In the genomic region with DNA sequence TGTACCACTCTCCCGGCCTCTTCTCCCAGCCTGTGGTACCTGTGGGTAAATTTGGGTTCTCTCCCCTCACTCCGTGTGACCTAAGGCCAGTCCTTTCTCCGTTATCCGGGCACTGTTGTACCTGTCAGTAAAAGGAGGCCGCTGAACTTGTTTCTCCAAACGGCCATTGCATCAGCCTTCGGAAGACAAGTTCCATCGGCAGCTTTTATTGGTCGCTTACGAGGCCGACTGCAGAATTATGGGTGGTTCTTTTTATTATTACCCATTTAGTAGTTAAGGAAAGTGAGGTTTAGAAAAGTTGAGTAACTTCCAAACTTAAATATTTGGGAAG, we compare ENCODE assay signal across 8 cellular contexts. TPM values are rescaled to one million over a fixed set of nuclear protein-coding genes. Genes with fewer than 3 reads are reported as not detected.
DNase-seq lines count a peak whose midpoint lies in the region; ATAC-seq and TF ChIP-seq lines count a peak whose summit lies in the region.

No MANE protein-coding gene starts in this region.

- peak overlapping the region; percentile 99 for H3K4me3 ChIP-seq in HFF-Myc (replicated peaks; ENCODE audit: low read depth, low read length)
- H3K4me3 ChIP-seq in RWPE2 (ENCODE audit: severe bottlenecking) = peak overlapping the region; percentile 78
- peak overlapping the region; percentile 64 to 98 (median 89) for H3K4me3 ChIP-seq in dorsolateral prefrontal cortex
- H3K4me3 ChIP-seq in aorta (ENCODE audit: low read length in 2 of 2) = peak overlapping the region; percentile 3 to 44

- TF ChIP-seq CTCF in HFF-Myc (IDR thresholded peaks at IDR 0.05; ENCODE audit: low read depth, low read length, missing control alignments) (no peak), RWPE2 (IDR thresholded peaks at IDR 0.05; ENCODE audit: poor library complexity, severe bottlenecking) (no peak), dorsolateral prefrontal cortex (IDR thresholded peaks at IDR 0.05 in 54 of 56, conservative IDR thresholded peaks at IDR 0.05 in 2 of 56; ENCODE audit: low read depth in 1 of 56, partially characterized antibody in 56 of 56) (no peak)

- TF ChIP-seq POLR2A in GM18505 (IDR thresholded peaks at IDR 0.05; ENCODE audit: borderline replicate concordance, extremely low read depth, insufficient read depth, insufficient read length) = no peak

- no peaks in the 10 kb centered on the region for H3K4me1 ChIP-seq in ES-I3 (ENCODE audit: insufficient read depth, low read length)
- H3K4me1 ChIP-seq in RWPE2 (ENCODE audit: insufficient read depth, poor library complexity, severe bottlenecking) = peaks cover 15% of the 10 kb centered on the region
- H3K4me1 ChIP-seq in aorta (ENCODE audit: control insufficient read depth in 1 of 2, insufficient read depth in 2 of 2, low read length in 2 of 2) = no peaks in the 10 kb centered on the region

- H3K27me3 ChIP-seq in RWPE2 (ENCODE audit: insufficient read depth, poor library complexity, severe bottlenecking) (no peaks in the 10 kb centered on the region), dorsolateral prefrontal cortex (peaks cover 0 to 16% (median 0%) of the 10 kb centered on the region in 45 donors), aorta (ENCODE audit: control insufficient read depth in 1 of 2, insufficient read depth in 2 of 2, low read length in 1 of 2) (no peaks in the 10 kb centered on the region)

- H3K9ac ChIP-seq in ES-I3 (ENCODE audit: low read depth, low read length) = peak overlapping the region; percentile 92

- 0 to 1% methylated on average over 11 of the region's 11 CpGs for WGBS in aorta, 2 donors

- ATAC-seq in RWPE2 (ENCODE audit: low read depth) (peak; percentile 3; the same call in 1 of the 3 replicates), aorta (ENCODE audit: low FRiP score) (no peak), GM18505 (IDR thresholded peaks at IDR 0.05; ENCODE audit: unreplicated experiment) (no peak)

- no peak for DNase-seq in HFF-Myc (ENCODE audit: extremely low read depth, low read depth)
- DNase-seq in RWPE2 (ENCODE audit: low spot score) = no peak
- no peak for DNase-seq in dorsolateral prefrontal cortex
- DNase-seq in midbrain (lab: John Stamatoyannopoulos, UW) = peak; percentile 16
- DNase-seq in aorta = no peak
- DNase-seq in epidermal melanocyte (ENCODE audit: insufficient read length, low spot score) = no peak

- H3K27ac ChIP-seq in RWPE2 (ENCODE audit: poor library complexity, severe bottlenecking) (peak overlapping the region; percentile 40), dorsolateral prefrontal cortex (peak overlapping the region in 56 of 59 donors; percentile 34 to 94 (median 84)), aorta (ENCODE audit: low read depth in 1 of 2, low read length in 2 of 2) (no peak overlapping the region)

- intact Hi-C loops in dorsolateral prefrontal cortex (cut with DNase I) = loop anchor here (1.0 to 5.0 kb wide), 4 partner anchors 11 to 656 kb away; partner anchors contain the start of genes HMGXB3 (in 1 of the 2), PCYOX1L (in 1 of the 2) and TIGD6 (in 1 of the 2)
- intact Hi-C loops in aorta (cut with DNase I) = no loop called here

- H3K36me3 ChIP-seq in ES-I3 (ENCODE audit: insufficient read depth, low read length) (peaks cover 27% of the 10 kb centered on the region), RWPE2 (ENCODE audit: low read depth) (peaks cover 45% of the 10 kb centered on the region), aorta (ENCODE audit: control insufficient read depth in 1 of 2, insufficient read depth in 2 of 2, low read length in 1 of 2) (peaks cover 4 to 7% of the 10 kb centered on the region in 2 donors)

- H3K9me3 ChIP-seq in ES-I3 (ENCODE audit: control insufficient read depth, insufficient read depth, low read length) = no peaks in the 10 kb centered on the region
- H3K9me3 ChIP-seq in RWPE2 (ENCODE audit: severe bottlenecking) = no peaks in the 10 kb centered on the region
- no peaks in the 10 kb centered on the region for H3K9me3 ChIP-seq in aorta (ENCODE audit: control insufficient read depth, low read length)

RNA-seq across cellular contexts. Expression of gene GRPEL2, which starts 0.6 kb away (rescaled TPM):
- total RNA-seq in dorsolateral prefrontal cortex (10 to 100 TPM in 119 of 120 experiments, 1 to 10 TPM in 1; 9.0 to 25.3 (median 17.3) TPM), aorta (10 to 100 TPM; 11.4 to 12.9 TPM)
- 1 to 10 TPM; 1.6 to 3.7 TPM for polyA plus RNA-seq in aorta

RNA-seq across cellular contexts. Expression of gene PCYOX1L, which starts 12.0 kb away (rescaled TPM):
- 10 to 100 TPM in 116 of 120 experiments, 1 to 10 TPM in 4; 7.2 to 29.4 (median 19.2) TPM for total RNA-seq in dorsolateral prefrontal cortex
- total RNA-seq in aorta = 1 to 10 TPM; 3.1 to 9.2 TPM
- polyA plus RNA-seq in aorta = 1 to 10 TPM; 3.1 to 5.3 TPM

RNA-seq across cellular contexts. Expression of gene IL17B, which starts 33.2 kb away (rescaled TPM):
- total RNA-seq in dorsolateral prefrontal cortex (1 to 10 TPM in 1 of 120 experiments, under 1 TPM in 1, not detected in 118; 0.68 to 1.3 TPM), aorta (10 to 100 TPM in 1 of 2 donors, 1 to 10 TPM in 1; 2.8 to 18.0 TPM)
- polyA plus RNA-seq in aorta = 1 to 10 TPM; 7.6 to 9.0 TPM

Comparison
In these comparisons a context has a peak if more than half of its experiments do, and no peak if none do; other contexts are left out.
1. H3K4me3 ChIP-seq: peak in every context shown above with its lines; median percentile 99 in HFF-Myc; 89 in dorsolateral prefrontal cortex; 78 in RWPE2; 24 in aorta.
2. H3K27ac ChIP-seq: peak in RWPE2 (single experiment) and dorsolateral prefrontal cortex (56 of 59); none in aorta (0 of 2).
3. intact Hi-C loops: an anchor here in dorsolateral prefrontal cortex (1.0 to 5.0 kb wide); none called in aorta.